ENCODE assay signal across 9 cellular contexts in the genomic region with DNA sequence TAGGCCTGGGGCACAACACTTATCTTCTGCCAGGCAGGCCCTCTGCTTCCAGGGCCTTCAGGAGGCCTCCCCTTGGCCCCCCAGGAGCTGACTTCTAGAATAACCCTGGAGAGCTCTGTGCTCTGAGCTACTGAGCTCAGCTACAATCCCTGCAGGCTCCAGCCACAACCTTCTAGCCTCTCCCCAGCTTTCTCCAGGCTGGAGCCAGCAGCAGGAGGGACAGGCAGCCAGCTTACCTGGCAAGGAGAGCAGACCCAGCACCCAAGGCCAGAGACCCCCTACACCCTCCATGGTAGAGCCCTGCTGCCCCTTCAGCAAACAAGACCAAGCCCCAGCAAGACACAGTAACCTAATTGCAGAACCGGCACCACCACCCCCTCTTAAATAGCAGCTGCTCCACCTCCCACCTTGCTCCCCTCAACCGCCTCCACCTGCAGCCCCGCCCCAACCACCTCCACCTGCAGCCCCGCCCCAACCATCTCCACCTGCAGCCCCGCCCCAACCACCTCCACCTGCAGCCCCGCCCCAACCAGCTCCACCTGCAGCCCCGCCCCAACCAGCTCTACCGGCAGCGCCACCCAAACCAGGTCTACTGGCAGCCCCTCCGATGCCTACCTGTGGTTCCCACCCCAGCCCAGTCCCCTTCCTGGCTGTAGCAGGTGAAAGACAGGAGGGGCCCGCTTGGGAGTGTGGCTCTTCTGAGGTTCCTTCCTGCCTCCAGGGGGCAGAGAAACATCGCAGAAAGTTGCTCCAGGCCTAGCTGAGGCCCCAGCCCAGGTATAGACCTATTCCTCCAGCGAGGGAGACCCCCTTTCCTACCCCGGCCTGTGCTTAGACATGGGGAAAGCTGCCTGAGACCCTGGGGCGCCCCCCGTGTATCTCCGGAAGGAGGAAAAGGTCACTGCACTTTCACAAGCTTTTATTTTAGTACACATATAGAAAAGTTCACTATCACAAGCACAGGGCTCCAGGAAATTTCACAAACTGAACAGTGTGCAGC. TPM values are rescaled to one million over a fixed set of nuclear protein-coding genes. Genes with fewer than 3 reads are reported as not detected.
DNase-seq lines count a peak whose midpoint lies in the region; ATAC-seq and TF ChIP-seq lines count a peak whose summit lies in the region.
"Had no signal": no experiment of that assay in that cellular context is flagged by ENCODE, and none has a peak within 500 bp of the region (broad histone marks: within the 10 kb centered on the region; RNA-seq: fewer than 3 reads in every experiment).

A gene (minus strand): TSS at position 357 of the 1,000 bp plus-strand sequence. CDS start 66 bp downstream, at position 291.

- H3K27me3 ChIP-seq in HCT116 (ENCODE audit: insufficient read depth, low read length): no peaks in the 10 kb centered on the region
- H3K27me3 ChIP-seq in psoas muscle (ENCODE audit: insufficient read depth in 3 of 3, low read length in 2 of 3): no peaks in the 10 kb centered on the region

- peaks cover 17% of the 10 kb centered on the region for H3K36me3 Mint-ChIP-seq in activated T-helper 1 cell treated with anti-CD3 and anti-CD28 coated beads, Interleukin-12 subunit alpha, Interleukin-12 subunit beta, Interleukin-2, Interleukin-4 antibody, amounts not matched to agents 30 ng/mL and 10 ng/mL and 1 ng/mL, durations not matched to agents 14 hours and 24 hours and 36 hours (ENCODE audit: low read depth)
- no peaks in the 10 kb centered on the region for H3K36me3 Mint-ChIP-seq in glutamatergic neuron (ENCODE audit: unreplicated experiment)

- H3K79me2 ChIP-seq in HCT116 (ENCODE audit: insufficient read depth, low read length): peaks cover 6% of the 10 kb centered on the region; the same call in 1 of the 2 replicates

- H3K4me1 ChIP-seq in HCT116 (ENCODE audit: control insufficient read depth in 1 of 2, insufficient read depth in 2 of 2, low read length in 2 of 2): peaks cover 4 to 19% of the 10 kb centered on the region in 2 experiments; a peak in 3 of 4 replicates
- no peaks in the 10 kb centered on the region for H3K4me1 ChIP-seq in psoas muscle
- H3K4me1 ChIP-seq: SJSA1 had no signal

- BruUV-seq in HCT116 (replicated peaks; lab: Mats Ljungman, UMichigan): no TSS peak

- TF ChIP-seq RAD21 in HCT116 (IDR thresholded peaks at IDR 0.05; ENCODE audit: low read depth): peak; percentile 78

- RAD21 ChIA-PET in HCT116 (lab: Charles Lee; ENCODE audit: low non-redundant PET in 1 of 2, low total read pairs in 2 of 2, uncharacterized antibody in 2 of 2, unreplicated experiment in 2 of 2): interaction anchor here (0.9 to 2.2 kb wide), 3 partner anchors 36 to 122 kb away, joined by 3 to 16 read pairs (median 12); no protein-coding TSS in a partner anchor

- H3K27ac Mint-ChIP-seq in activated T-helper 1 cell treated with anti-CD3 and anti-CD28 coated beads, Interleukin-12 subunit alpha, Interleukin-12 subunit beta, Interleukin-2, Interleukin-4 antibody, amounts not matched to agents 30 ng/mL and 10 ng/mL and 1 ng/mL, durations not matched to agents 14 hours and 24 hours and 36 hours: no peak within 1 kb of the TSS
- H3K27ac Mint-ChIP-seq in glutamatergic neuron (ENCODE audit: unreplicated experiment): no peak within 1 kb of the TSS

- peaks cover 2% of the 10 kb centered on the region for H3K27me3 Mint-ChIP-seq in activated T-helper 1 cell treated with anti-CD3 and anti-CD28 coated beads, Interleukin-12 subunit alpha, Interleukin-12 subunit beta, Interleukin-2, Interleukin-4 antibody, amounts not matched to agents 30 ng/mL and 10 ng/mL and 1 ng/mL, durations not matched to agents 14 hours and 24 hours and 36 hours (ENCODE audit: insufficient read depth)
- H3K27me3 Mint-ChIP-seq in glutamatergic neuron (ENCODE audit: unreplicated experiment): peaks cover 4% of the 10 kb centered on the region

- H3K9me2 ChIP-seq in HCT116 (ENCODE audit: insufficient read depth): no peaks in the 10 kb centered on the region

- H3K4me1 Mint-ChIP-seq in activated T-helper 1 cell treated with anti-CD3 and anti-CD28 coated beads, Interleukin-12 subunit alpha, Interleukin-12 subunit beta, Interleukin-2, Interleukin-4 antibody, amounts not matched to agents 30 ng/mL and 10 ng/mL and 1 ng/mL, durations not matched to agents 14 hours and 24 hours and 36 hours (ENCODE audit: low read depth): peaks cover 17% of the 10 kb centered on the region
- no peaks in the 10 kb centered on the region for H3K4me1 Mint-ChIP-seq in glutamatergic neuron (ENCODE audit: low read depth, unreplicated experiment)

- H3K4me2 ChIP-seq in HCT116 (ENCODE audit: low read length): peak within 1 kb of the TSS; percentile 40

- H3K4me3 ChIP-seq in HCT116 (replicated peaks in 1 of 2; ENCODE audit: low read depth in 1 of 2, low read length in 2 of 2) (0 out of 4 replicates have a peak within 1 kb of the TSS, but pooled peaks of 1 of the 2 experiments have one; percentile 7), psoas muscle (no peak within 1 kb of the TSS)
- H3K4me3 ChIP-seq: SJSA1 had no signal

- H3K9me3 ChIP-seq in HCT116 (ENCODE audit: control insufficient read depth in 1 of 2, insufficient read depth in 1 of 2, low read depth in 1 of 2, low read length in 2 of 2) (no peaks in the 10 kb centered on the region), psoas muscle (no peaks in the 10 kb centered on the region)
- H3K9me3 ChIP-seq: SJSA1 had no signal

- peak; percentile 78 for ATAC-seq in HCT116
- ATAC-seq in psoas muscle: peak in 3 of 4 donors; percentile 65 to 88 (median 81)
- no peak for ATAC-seq in GM18517 (IDR thresholded peaks at IDR 0.05; ENCODE audit: unreplicated experiment)

- H3K27ac ChIP-seq in HCT116 (ENCODE audit: low read depth, low read length) (peak within 1 kb of the TSS; percentile 18; the same call in 1 of the 2 replicates), psoas muscle (no peak within 1 kb of the TSS)
- H3K27ac ChIP-seq: SJSA1 had no signal

- H4K20me1 ChIP-seq in HCT116 (ENCODE audit: insufficient read depth): no peaks in the 10 kb centered on the region

- no peak within 1 kb of the TSS for H3K9ac ChIP-seq in HCT116 (ENCODE audit: low read length)

- H2AFZ ChIP-seq in HCT116 (ENCODE audit: low read depth, low read length, poor library complexity, severe bottlenecking): no peak within 1 kb of the TSS

- intact Hi-C loops in HCT116 (cut with micrococcal nuclease) (loop anchor here (1.0 to 2.0 kb wide), 2 partner anchors 36 to 128 kb away; a partner anchor contains a TSS), psoas muscle (cut with DNase I) (loop anchor here (2.0 to 5.0 kb wide), 2 partner anchors 34 to 370 kb away; no protein-coding TSS in a partner anchor)
- intact Hi-C loops in activated T-helper 1 cell treated with anti-CD3 and anti-CD28 coated beads, Interleukin-12 subunit alpha, Interleukin-12 subunit beta, Interleukin-2, Interleukin-4 antibody, amounts not matched to agents 30 ng/mL and 10 ng/mL and 1 ng/mL, durations not matched to agents 14 hours and 24 hours and 36 hours (cut with micrococcal nuclease): loop anchor here (1.0 kb wide), 1 partner anchor 36 kb away; no protein-coding TSS in a partner anchor

- no peak for TF ChIP-seq POLR2A in HCT116 (IDR thresholded peaks at IDR 0.05; ENCODE audit: borderline replicate concordance, extremely low read depth, insufficient read depth, insufficient read length)

- no peak within 1 kb of the TSS for H3K4me3 Mint-ChIP-seq in activated T-helper 1 cell treated with anti-CD3 and anti-CD28 coated beads, Interleukin-12 subunit alpha, Interleukin-12 subunit beta, Interleukin-2, Interleukin-4 antibody, amounts not matched to agents 30 ng/mL and 10 ng/mL and 1 ng/mL, durations not matched to agents 14 hours and 24 hours and 36 hours
- no peak within 1 kb of the TSS for H3K4me3 Mint-ChIP-seq in glutamatergic neuron (ENCODE audit: unreplicated experiment)

- 26 to 34% (median 27%) methylated on average over 16 to 17 of the region's 17 CpGs for WGBS in psoas muscle, 3 donors

- H3K9me3 Mint-ChIP-seq in activated T-helper 1 cell treated with anti-CD3 and anti-CD28 coated beads, Interleukin-12 subunit alpha, Interleukin-12 subunit beta, Interleukin-2, Interleukin-4 antibody, amounts not matched to agents 30 ng/mL and 10 ng/mL and 1 ng/mL, durations not matched to agents 14 hours and 24 hours and 36 hours: no peaks in the 10 kb centered on the region
- H3K9me3 Mint-ChIP-seq in glutamatergic neuron (ENCODE audit: unreplicated experiment): no peaks in the 10 kb centered on the region

- POLR2A ChIA-PET in HCT116 (lab: Charles Lee): interaction anchor here (0.6 to 1.1 kb wide), 2 partner anchors 70 to 128 kb away, joined by 3 to 5 read pairs; a partner anchor contains a TSS

- peak; percentile 64 to 66 (median 66) for TF ChIP-seq CTCF in HCT116 (IDR thresholded peaks at IDR 0.05 in 2 of 3, conservative IDR thresholded peaks at IDR 0.05 in 1 of 3; ENCODE audit: borderline replicate concordance in 1 of 3, insufficient read depth in 1 of 3, low read depth in 2 of 3, low read length in 2 of 3)
- TF ChIP-seq CTCF in psoas muscle (IDR thresholded peaks at IDR 0.05): peak; percentile 51
- no peak for TF ChIP-seq CTCF in glutamatergic neuron (IDR thresholded peaks at IDR 0.05; ENCODE audit: partially characterized antibody, unreplicated experiment)

- CTCF ChIA-PET in HCT116 (lab: Charles Lee): interaction anchor here (1.2 to 2.3 kb wide), 9 partner anchors 11 to 371 kb away, joined by 3 to 58 read pairs (median 5); a partner anchor contains a TSS

- H3K36me3 ChIP-seq in HCT116 (ENCODE audit: control insufficient read depth in 1 of 2, insufficient read depth in 2 of 2, low read length in 2 of 2) (peaks cover 4 to 8% of the 10 kb centered on the region in 2 experiments; a peak in 2 of 4 replicates), psoas muscle (ENCODE audit: insufficient read depth in 1 of 2, low read depth in 1 of 2) (peaks cover 0 to 2% of the 10 kb centered on the region in 2 donors)
- H3K36me3 ChIP-seq: SJSA1 had no signal

- DNase-seq in DMS153 (lab: John Stamatoyannopoulos, UW) (peak; percentile 73), HCT116 (ENCODE audit: low read depth, low spot score) (no peak), NOMO-1 treated with dmso at 0.1 percent for 144 hours (lab: John Stamatoyannopoulos, UW; ENCODE audit: unreplicated experiment) (peak; percentile 11), germinal center (ENCODE audit: low spot score) (peak; percentile 69), psoas muscle (peak in 1 of 2 donors; percentile 60), glutamatergic neuron (no peak)
- DNase-seq in activated T-helper 1 cell treated with anti-CD3 and anti-CD28 coated beads, Interleukin-12 subunit alpha, Interleukin-12 subunit beta, Interleukin-2, Interleukin-4 antibody, amounts not matched to agents 30 ng/mL and 10 ng/mL and 1 ng/mL, durations not matched to agents 14 hours and 24 hours and 36 hours (ENCODE audit: low spot score): peak; percentile 53

TF ChIP-seq in HCT116, 20 proteins besides CTCF, POLR2A, EP300 and RAD21 (continues in another document):
- no peak for TF ChIP-seq POLR2AphosphoS5 (IDR thresholded peaks at IDR 0.05; ENCODE audit: low read depth, low read length)

RNA-seq across cellular contexts. Expression of the gene that starts here (rescaled TPM):
- total RNA-seq in HCT116 (2021; ENCODE audit: unreplicated experiment) (0.34 TPM), psoas muscle (not detected), glutamatergic neuron (ENCODE audit: unreplicated experiment) (not detected)
- 0.09 and 0.56 TPM in 2 replicates for polyA plus RNA-seq in HCT116 (2012)
- 2.0 and 2.9 TPM in 2 replicates for total RNA-seq in activated T-helper 1 cell treated with anti-CD3 and anti-CD28 coated beads, Interleukin-12 subunit alpha, Interleukin-12 subunit beta, Interleukin-2, Interleukin-4 antibody, amounts not matched to agents 30 ng/mL and 10 ng/mL and 1 ng/mL, durations not matched to agents 14 hours and 24 hours and 36 hours
- under 1 TPM in 1 of 3 donors, not detected in 2; 0.03 TPM for polyA plus RNA-seq in psoas muscle
- total RNA-seq: SJSA1 had no signal

Comparison
In these comparisons a context has a peak if more than half of its experiments do, and no peak if none do; other contexts are left out.
1. Peak in ATAC-seq, H3K27ac ChIP-seq and H3K4me2 ChIP-seq in HCT116; RNA of the gene not detected or under 1 TPM.
2. Peak in ATAC-seq in psoas muscle; RNA of the gene not detected or under 1 TPM.
3. DNase-seq: peak in DMS153 (single experiment), NOMO-1 treated with dmso at 0.1 percent for 144 hours (single experiment), activated T-helper 1 cell treated with anti-CD3 and anti-CD28 coated beads, Interleukin-12 subunit alpha, Interleukin-12 subunit beta, Interleukin-2, Interleukin-4 antibody, amounts not matched to agents 30 ng/mL and 10 ng/mL and 1 ng/mL, durations not matched to agents 14 hours and 24 hours and 36 hours (single experiment) and germinal center (single experiment); none in HCT116 (single experiment) and glutamatergic neuron (single experiment).